ENCODE assay signal across 22 cellular contexts in the genomic region with DNA sequence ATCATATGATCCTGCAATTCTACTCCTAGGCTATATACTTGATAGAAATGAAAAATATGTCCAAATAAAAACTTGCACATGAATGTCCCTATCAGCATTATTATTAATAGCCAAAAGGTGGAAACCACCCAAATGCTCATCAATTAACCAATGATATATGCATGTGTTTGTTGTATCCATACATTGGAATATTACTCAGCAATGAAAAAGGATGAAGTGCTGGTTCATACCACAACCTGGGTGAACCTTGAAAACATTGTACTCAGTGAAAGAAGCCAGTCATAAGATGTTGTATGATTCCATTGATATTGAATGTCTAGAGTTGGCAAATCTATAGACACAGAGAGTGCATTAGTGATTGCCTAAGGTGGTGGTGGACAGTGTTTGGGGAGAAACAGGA.
DNase-seq lines count a peak whose midpoint lies in the region; ATAC-seq, FAIRE-seq and TF ChIP-seq lines count a peak whose summit lies in the region.
"Had no signal": no experiment of that assay in that cellular context is flagged by ENCODE, and none has a peak within 500 bp of the region (broad histone marks: within the 10 kb centered on the region; RNA-seq: fewer than 3 reads in every experiment).

No MANE protein-coding gene starts in this region.

- H3K4me3 Mint-ChIP-seq in naive thymus-derived CD4-positive, alpha-beta T cell, result no peak overlapping the region
- H3K4me3 Mint-ChIP-seq: B cell; CD4-positive, alpha-beta T cell; CD8-positive, alpha-beta T cell had no signal

- H4K20me1 ChIP-seq in SK-N-SH (ENCODE audit: insufficient read depth) (no peaks in the 10 kb centered on the region), K562 (replicated peaks; ENCODE audit: control insufficient read depth, insufficient read depth, low read length) (no peaks in the 10 kb centered on the region)
- H4K20me1 ChIP-seq: BLaER1 treated with 17β-estradiol and CSF1 and Interleukin-3, amounts not matched to agents 10 nM and 100 nM had no signal

- H3K27me3 ChIP-seq in SK-N-SH (ENCODE audit: insufficient read depth) (no peaks in the 10 kb centered on the region), K562 (ENCODE audit: control insufficient read depth in 2 of 2, insufficient read depth in 2 of 2, low read length in 2 of 2) (no peaks in the 10 kb centered on the region), prostate gland (replicated peaks; ENCODE audit: insufficient read depth) (no peaks in the 10 kb centered on the region)
- H3K27me3 ChIP-seq in naive thymus-derived CD4-positive, alpha-beta T cell (ENCODE audit: control insufficient read depth in 2 of 2, insufficient read depth in 2 of 2, low read length in 2 of 2), result no peaks in the 10 kb centered on the region
- H3K27me3 ChIP-seq: BLaER1 treated with 17β-estradiol and CSF1 and Interleukin-3, amounts not matched to agents 10 nM and 100 nM had no signal

- peaks cover 0 to 11% (median 4%) of the 10 kb centered on the region in 11 donors for H3K9me3 Mint-ChIP-seq in naive thymus-derived CD4-positive, alpha-beta T cell

- H3K27ac ChIP-seq in SK-N-SH (ENCODE audit: low read depth in 2 of 2, low read length in 1 of 2) (no peak overlapping the region), K562 (ENCODE audit: extremely low read depth, low read depth, low read length) (no peak overlapping the region), prostate gland (no peak overlapping the region)
- H3K27ac ChIP-seq in naive thymus-derived CD4-positive, alpha-beta T cell (ENCODE audit: low read depth, low read length), result no peak overlapping the region
- H3K27ac ChIP-seq: 22Rv1; A549; BLaER1 treated with 17β-estradiol and CSF1 and Interleukin-3, amounts not matched to agents 10 nM and 100 nM; C4-2B had no signal

- CTCF ChIA-PET in SK-N-SH (lab: Yijun Ruan, JAX) (no interaction called here), K562 (lab: Yijun Ruan, JAX; ENCODE audit: low intra/inter-chr PET ratio) (no interaction called here)
- CTCF ChIA-PET in naive thymus-derived CD4-positive, alpha-beta T cell (lab: Charles Lee), result no interaction called here

- no peaks in the 10 kb centered on the region for H3K9me2 ChIP-seq in SK-N-SH

- no peak for TF ChIP-seq EP300 in SK-N-SH (IDR thresholded peaks at IDR 0.05; ENCODE audit: borderline replicate concordance in 1 of 2, low read depth in 1 of 2, low read length in 1 of 2)
- no peak for TF ChIP-seq EP300 in K562 (IDR thresholded peaks at IDR 0.05; ENCODE audit: low read length)

- H3K4me2 ChIP-seq in SK-N-SH, result no peak overlapping the region
- H3K4me2 ChIP-seq in K562 (ENCODE audit: insufficient read depth, low read length), result no peak overlapping the region
- H3K4me2 ChIP-seq: A549; BLaER1 treated with 17β-estradiol and CSF1 and Interleukin-3, amounts not matched to agents 10 nM and 100 nM had no signal

- H3K9me3 ChIP-seq in SK-N-SH (no peaks in the 10 kb centered on the region; the same call in 1 of the 2 replicates), K562 (replicated peaks; ENCODE audit: control insufficient read depth, insufficient read depth, low read depth, low read length) (no peaks in the 10 kb centered on the region), prostate gland (no peaks in the 10 kb centered on the region)
- no peaks in the 10 kb centered on the region for H3K9me3 ChIP-seq in naive thymus-derived CD4-positive, alpha-beta T cell (ENCODE audit: control insufficient read depth in 2 of 3, low read length in 3 of 3)
- H3K9me3 ChIP-seq: A549, Caco-2 had no signal

- peaks cover 0 to 12% (median 4%) of the 10 kb centered on the region in 5 donors for H3K36me3 Mint-ChIP-seq in naive thymus-derived CD4-positive, alpha-beta T cell
- H3K36me3 Mint-ChIP-seq: CD8-positive, alpha-beta T cell had no signal

- ATAC-seq in SK-N-SH treated with all-trans-retinoic acid at 6 μM for 48 hours (no peak), K562 (no peak)
- ATAC-seq in naive thymus-derived CD4-positive, alpha-beta T cell, result no peak
- ATAC-seq: A549; CD8-positive, alpha-beta T cell had no signal

- BruUV-seq in K562 (replicated peaks; lab: Mats Ljungman, UMichigan), result no TSS peak

- H3K27me3 Mint-ChIP-seq in naive thymus-derived CD4-positive, alpha-beta T cell, result no peaks in the 10 kb centered on the region
- H3K27me3 Mint-ChIP-seq: B cell; CD4-positive, alpha-beta T cell had no signal

- no peaks in the 10 kb centered on the region for H3K36me3 ChIP-seq in SK-N-SH (replicated peaks in 1 of 2; ENCODE audit: control insufficient read depth in 1 of 2, insufficient read depth in 2 of 2, low read length in 1 of 2)
- H3K36me3 ChIP-seq in K562 (ENCODE audit: control insufficient read depth, insufficient read depth, low read length), result no peaks in the 10 kb centered on the region
- no peaks in the 10 kb centered on the region for H3K36me3 ChIP-seq in naive thymus-derived CD4-positive, alpha-beta T cell (ENCODE audit: control insufficient read depth in 2 of 3, insufficient read depth in 3 of 3, low read length in 3 of 3)
- no peaks in the 10 kb centered on the region for H3K36me3 ChIP-seq in prostate gland
- H3K36me3 ChIP-seq: BLaER1 treated with 17β-estradiol and CSF1 and Interleukin-3, amounts not matched to agents 10 nM and 100 nM had no signal

- H3K27ac Mint-ChIP-seq in naive thymus-derived CD4-positive, alpha-beta T cell, result no peak overlapping the region
- H3K27ac Mint-ChIP-seq: B cell; CD4-positive, alpha-beta T cell; CD8-positive, alpha-beta T cell had no signal

- TF ChIP-seq RAD21 in SK-N-SH (IDR thresholded peaks at IDR 0.05; ENCODE audit: low read length) (no peak), K562 (CRISPR knock-in tag; conservative IDR thresholded peaks at IDR 0.05 in 1 of 2, IDR thresholded peaks at IDR 0.05 in 1 of 2) (no peak)

- H3K4me1 ChIP-seq in SK-N-SH (ENCODE audit: control insufficient read depth in 1 of 2, insufficient read depth in 2 of 2, low read depth in 1 of 2, low read length in 1 of 2) (no peaks in the 10 kb centered on the region), K562 (replicated peaks in 1 of 2; ENCODE audit: control insufficient read depth in 2 of 2, insufficient read depth in 2 of 2, low read length in 2 of 2) (no peaks in the 10 kb centered on the region), prostate gland (replicated peaks) (no peaks in the 10 kb centered on the region)
- no peaks in the 10 kb centered on the region for H3K4me1 ChIP-seq in naive thymus-derived CD4-positive, alpha-beta T cell (ENCODE audit: control insufficient read depth in 2 of 2, insufficient read depth in 2 of 2, low read length in 2 of 2)
- H3K4me1 ChIP-seq: A549; BLaER1 treated with 17β-estradiol and CSF1 and Interleukin-3, amounts not matched to agents 10 nM and 100 nM; Caco-2 had no signal

- FAIRE-seq in GM12891 (lab: Jason Lieb, UNC), result peak; percentile 48
- no peak for FAIRE-seq in K562 (lab: Jason Lieb, UNC)
- FAIRE-seq: A549, D721Med, G401.6, GM12892, GM18507 had no signal

- H3K4me1 Mint-ChIP-seq in naive thymus-derived CD4-positive, alpha-beta T cell, result no peaks in the 10 kb centered on the region
- H3K4me1 Mint-ChIP-seq: B cell had no signal

- H3F3A ChIP-seq in SK-N-SH (replicated peaks; ENCODE audit: insufficient read depth), result no peaks in the 10 kb centered on the region

- TF ChIP-seq POLR2A in GM12891 (IDR thresholded peaks at IDR 0.05; ENCODE audit: low read depth, low read length), result no peak
- no peak for TF ChIP-seq POLR2A in K562 (conservative IDR thresholded peaks at IDR 0.05)
- TF ChIP-seq POLR2A in prostate gland (IDR thresholded peaks at IDR 0.05), result no peak

- in situ Hi-C loops in K562 (cut with MboI), result no loop called here

- H3K9ac ChIP-seq in SK-N-SH (no peak overlapping the region), K562 (ENCODE audit: insufficient read depth in 1 of 2, low read depth in 2 of 2, low read length in 2 of 2) (no peak overlapping the region)
- H3K9ac ChIP-seq: BLaER1 treated with 17β-estradiol and CSF1 and Interleukin-3, amounts not matched to agents 10 nM and 100 nM had no signal

- intact Hi-C loops in K562 (cut with micrococcal nuclease) (no loop called here), prostate gland (cut with DNase I) (no loop called here)
- intact Hi-C loops in naive thymus-derived CD4-positive, alpha-beta T cell (cut with micrococcal nuclease), result no loop called here

- H3K4me3 ChIP-seq in SK-N-SH (ENCODE audit: low read depth in 2 of 2, low read length in 1 of 2) (no peak overlapping the region), K562 (no peak overlapping the region), prostate gland (no peak overlapping the region)
- no peak overlapping the region for H3K4me3 ChIP-seq in naive thymus-derived CD4-positive, alpha-beta T cell (ENCODE audit: low read length)
- H3K4me3 ChIP-seq: A549; BLaER1 treated with 17β-estradiol and CSF1 and Interleukin-3, amounts not matched to agents 10 nM and 100 nM had no signal

- DNase-seq in SK-N-SH, result no peak
- DNase-seq in GM12891 (ENCODE audit: insufficient read length, low spot score), result no peak
- no peak for DNase-seq in K562 (ENCODE audit: extremely low read depth in 1 of 4, low spot score in 3 of 4)
- no peak for DNase-seq in naive thymus-derived CD4-positive, alpha-beta T cell
- DNase-seq in prostate gland (ENCODE audit: low spot score), result no peak
- DNase-seq: AML-193; Caco-2; Calu3; CD4-positive, alpha-beta T cell; CD8-positive, alpha-beta T cell; DMS79 treated with DMSO at 0.1 percent for 48 hours; GF-D8 had no signal

- POLR2A ChIA-PET in SK-N-SH (lab: Yijun Ruan, JAX) (no interaction called here), K562 (lab: Yijun Ruan, JAX) (no interaction called here)
- POLR2A ChIA-PET in naive thymus-derived CD4-positive, alpha-beta T cell (lab: Charles Lee), result no interaction called here

- TF ChIP-seq CTCF in SK-N-SH (IDR thresholded peaks at IDR 0.05) (no peak), K562 (IDR thresholded peaks at IDR 0.05 in 2 of 3, conservative IDR thresholded peaks at IDR 0.05 in 1 of 3; ENCODE audit: insufficient read depth in 2 of 3, low read depth in 1 of 3, low read length in 3 of 3) (no peak), prostate gland (IDR thresholded peaks at IDR 0.05) (no peak)

- H3K9me1 ChIP-seq in K562 (ENCODE audit: control insufficient read depth, insufficient read depth, low read length), result no peaks in the 10 kb centered on the region

- H3K79me2 ChIP-seq in SK-N-SH (ENCODE audit: insufficient read depth) (no peaks in the 10 kb centered on the region), K562 (ENCODE audit: control insufficient read depth, insufficient read depth, low read length) (no peaks in the 10 kb centered on the region)

- H2AFZ ChIP-seq in SK-N-SH (ENCODE audit: low read depth) (no peak overlapping the region), K562 (ENCODE audit: low read depth, low read length) (no peak overlapping the region)

TF ChIP-seq in SK-N-SH treated with all-trans-retinoic acid at 6 μM for 48 hours, 23 proteins besides CTCF, POLR2A, EP300 and RAD21 (continues in another document):
- no peak for TF ChIP-seq GLIS3 (CRISPR knock-in tag; IDR thresholded peaks at IDR 0.05)

TF ChIP-seq in SK-N-SH, 30 proteins besides CTCF, POLR2A, EP300 and RAD21 (continues in another document):
- TF ChIP-seq NRF1 (IDR thresholded peaks at IDR 0.05; ENCODE audit: low read depth, low read length) (no peak), FOXM1 (IDR thresholded peaks at IDR 0.05; ENCODE audit: low read depth) (no peak)

TF ChIP-seq in GM12891, 5 proteins besides CTCF, POLR2A, EP300 and RAD21 (continues in another document):
- no peak for TF ChIP-seq SPI1 (IDR thresholded peaks at IDR 0.05; ENCODE audit: low read depth, low read length)

TF ChIP-seq in K562, 482 proteins besides CTCF, POLR2A, EP300 and RAD21 (continues in another document):
- TF ChIP-seq ZKSCAN8 (CRISPR knock-in tag; IDR thresholded peaks at IDR 0.05) (no peak), RBM25 (IDR thresholded peaks at IDR 0.05; ENCODE audit: low read depth, low read length, severe bottlenecking) (peak; percentile 78)
